In genomic region chr3:197173620-197174019, GRCh38 we compare ENCODE assay signal across 24 cellular contexts.
"Had no signal": no experiment of that assay in that cellular context is flagged by ENCODE, and none has a peak within 500 bp of the region (broad histone marks: within the 10 kb centered on the region; RNA-seq: fewer than 3 reads in every experiment).

No MANE protein-coding gene starts in this region.

- H2AFZ ChIP-seq: PC-9 had no signal

- H3K27me3 Mint-ChIP-seq: T-cell had no signal

- H3K4me3 Mint-ChIP-seq: T-cell had no signal

- H3K4me3 ChIP-seq: PC-9, Peyer's patch, SJSA1 had no signal

- H3K4me1 ChIP-seq: Peyer's patch, SJSA1 had no signal

- H3K9me3 Mint-ChIP-seq: T-cell had no signal

- H3K27me3 ChIP-seq: Peyer's patch, SJSA1 had no signal

- H3K27ac ChIP-seq: HL-60, KMS-11, PC-9, Peyer's patch, SJSA1 had no signal

- H3K36me3 ChIP-seq: Peyer's patch had no signal

- H3K9ac ChIP-seq: KMS-11 had no signal

- H3K4me2 ChIP-seq: KMS-11, PC-9 had no signal

- H3K9me3 ChIP-seq: Peyer's patch, SJSA1 had no signal

- DNase-seq: IMR-90, Kasumi-1, MM.1S, NCI-H1092 treated with DMSO at 0.1 percent for 48 hours, NCI-H1436, NCI-H187, NCI-H2029, NCI-H2081 treated with DMSO at 0.1 percent for 48 hours, NCI-H2171, NCI-H226, NCI-H446, NCI-H510A, NCI-H524 treated with DMSO at 0.1 percent for 48 hours, NCI-H69, NCI-H774, PC-9, Peyer's patch, Right ventricle myocardium superior, SIG-M5, SW 1271, T-cell had no signal

- H3K27ac Mint-ChIP-seq: T-cell had no signal

- ATAC-seq: T-cell had no signal
